17 cellular contexts compared by ENCODE assay signal in genomic region chr9:113707953-113708695, GRCh38.
DNase-seq lines count a peak whose midpoint lies in the region; ATAC-seq, FAIRE-seq and TF ChIP-seq lines count a peak whose summit lies in the region.
"Had no signal": no experiment of that assay in that cellular context is flagged by ENCODE, and none has a peak within 500 bp of the region (broad histone marks: within the 10 kb centered on the region; RNA-seq: fewer than 3 reads in every experiment).

No MANE protein-coding gene starts in this region.

- no peak overlapping the region for H3K14ac ChIP-seq in H1 (ENCODE audit: insufficient read length)

- no peaks in the 10 kb centered on the region for H3K36me3 ChIP-seq in H1 (ENCODE audit: control insufficient read depth in 2 of 4, insufficient read depth in 4 of 4, low read length in 3 of 4)
- H3K36me3 ChIP-seq in liver (ENCODE audit: control insufficient read depth in 4 of 4, insufficient read depth in 3 of 4, low read depth in 1 of 4, low read length in 3 of 4) = no peaks in the 10 kb centered on the region
- H3K36me3 ChIP-seq in thyroid gland = no peaks in the 10 kb centered on the region
- no peaks in the 10 kb centered on the region for H3K36me3 ChIP-seq in upper lobe of right lung

- no peak overlapping the region for H4K5ac ChIP-seq in H1 (ENCODE audit: insufficient read length, low read depth, low read length)

- intact Hi-C loops in thyroid gland (cut with DNase I) = no loop called here
- intact Hi-C loops in upper lobe of right lung (cut with DNase I) = no loop called here

- no peak overlapping the region for H3K56ac ChIP-seq in H1 (replicated peaks; ENCODE audit: insufficient read length, low read depth, low read length)

- TF ChIP-seq CTCF in H1 (IDR thresholded peaks at IDR 0.05; ENCODE audit: control extremely low read depth in 1 of 3, insufficient read depth in 1 of 3, low read depth in 1 of 3, low read length in 3 of 3) (no peak), liver (IDR thresholded peaks at IDR 0.05; ENCODE audit: low read depth, low read length, missing input control) (no peak), thyroid gland (IDR thresholded peaks at IDR 0.05) (no peak), upper lobe of right lung (IDR thresholded peaks at IDR 0.05) (no peak)

- peaks cover 5 to 7% of the 10 kb centered on the region in 2 experiments; a peak in 3 of 4 replicates for H3K9me3 ChIP-seq in H1 (ENCODE audit: insufficient read depth in 2 of 2, low read depth in 1 of 2, low read length in 1 of 2)
- H3K9me3 ChIP-seq in liver (ENCODE audit: control insufficient read depth in 4 of 4, low read length in 3 of 4) = no peaks in the 10 kb centered on the region
- H3K9me3 ChIP-seq in thyroid gland = no peaks in the 10 kb centered on the region
- no peaks in the 10 kb centered on the region for H3K9me3 ChIP-seq in upper lobe of right lung

- DNase-seq in NCI-H2029 (lab: John Stamatoyannopoulos, UW) = peak; percentile 4
- no peak for DNase-seq in NCI-H2029 treated with DMSO at 0.1 percent for 48 hours (lab: John Stamatoyannopoulos, UW)
- peak in 1 of 2 experiments; percentile 24 for DNase-seq in H1 (ENCODE audit: low read depth in 1 of 2, low spot score in 2 of 2)
- peak in 1 of 2 donors; percentile 15 for DNase-seq in thyroid gland
- no peak for DNase-seq in NCI-H510A treated with DMSO at 0.1 percent for 48 hours (lab: John Stamatoyannopoulos, UW)
- DNase-seq in upper lobe of right lung = no peak
- no peak for DNase-seq in NCI-H345 treated with DMSO at 0.1 percent for 48 hours (lab: John Stamatoyannopoulos, UW; ENCODE audit: unreplicated experiment)
- DNase-seq: 8988T; CD8-positive, alpha-beta T cell; DMS79 treated with DMSO at 0.1 percent for 48 hours; HCEC 1CT; NCI-H1417 treated with DMSO at 0.1 percent for 48 hours; NCI-H1930; NCI-H510A; NCI-H82; PC-9 had no signal

- POLR2A ChIA-PET in H1 (lab: Charles Lee; ENCODE audit: partially characterized antibody) = no interaction called here

- H3K27me3 ChIP-seq in H1 (replicated peaks in 1 of 4; ENCODE audit: control insufficient read depth in 3 of 4, extremely low read depth in 1 of 4, insufficient read depth in 3 of 4, low read length in 3 of 4) (peaks cover 0 to 3% (median 0%) of the 10 kb centered on the region in 4 experiments; a peak in 1 of 7 replicates), liver (ENCODE audit: control insufficient read depth in 4 of 4, insufficient read depth in 4 of 4, low read length in 3 of 4) (no peaks in the 10 kb centered on the region), thyroid gland (no peaks in the 10 kb centered on the region), upper lobe of right lung (no peaks in the 10 kb centered on the region)

- H2BK15ac ChIP-seq in H1 (ENCODE audit: low read length) = no peak overlapping the region

- no peaks in the 10 kb centered on the region for H3K79me1 ChIP-seq in H1 (ENCODE audit: low read depth, low read length)

- no peak overlapping the region for H4K91ac ChIP-seq in H1 (replicated peaks; ENCODE audit: insufficient read length, low read length)

- 83% methylated on average over 8 of the region's 8 CpGs; no CpG with 5 or more reads in 1 of the 2 experiments for WGBS in H1 (ENCODE audit: extremely low coverage in 1 of 2, insufficient coverage in 1 of 2, insufficient read length in 1 of 2, insufficient replicate concordance in 2 of 2, low coverage in 1 of 2, low lambda C conversion rate in 2 of 2, missing lambda C conversion rate in 1 of 2), 2 experiments
- 64% methylated on average over 8 of the region's 8 CpGs for WGBS in liver
- 81 to 82% methylated on average over 8 of the region's 8 CpGs for WGBS in thyroid gland, 2 donors

- no peak overlapping the region; the same call in 1 of the 2 replicates for H2AK5ac ChIP-seq in H1 (ENCODE audit: low read depth, low read length)

- no peak overlapping the region for H2BK5ac ChIP-seq in H1 (ENCODE audit: low read depth, low read length)

- H3K4me3 ChIP-seq in H1 (ENCODE audit: extremely low read depth in 1 of 4, insufficient read depth in 2 of 4, low read depth in 3 of 4, low read length in 4 of 4) (no peak overlapping the region), liver (ENCODE audit: low read depth in 1 of 3, low read length in 3 of 3) (no peak overlapping the region), thyroid gland (replicated peaks in 1 of 3) (no peak overlapping the region), upper lobe of right lung (no peak overlapping the region)
- H3K4me3 ChIP-seq: PC-9 had no signal

- no peaks in the 10 kb centered on the region for H4K20me1 ChIP-seq in H1 (replicated peaks in 1 of 2; ENCODE audit: control insufficient read depth in 1 of 2, insufficient read depth in 2 of 2, low read length in 2 of 2)

- no peak for TF ChIP-seq EP300 in H1 (IDR thresholded peaks at IDR 0.05; ENCODE audit: borderline replicate concordance in 1 of 2, low read depth in 2 of 2, low read length in 2 of 2)

- H3K9ac ChIP-seq in H1 (replicated peaks in 1 of 4; ENCODE audit: extremely low read depth in 1 of 4, low read depth in 3 of 4, low read length in 3 of 4) (no peak overlapping the region), liver (ENCODE audit: low read depth in 1 of 2, low read length in 2 of 2) (no peak overlapping the region)

- no peak overlapping the region for H3K4me2 ChIP-seq in H1 (ENCODE audit: insufficient read depth in 1 of 2, low read depth in 2 of 2, low read length in 2 of 2)
- H3K4me2 ChIP-seq: PC-9 had no signal

- TF ChIP-seq RAD21 in H1 (IDR thresholded peaks at IDR 0.05 in 1 of 2, conservative IDR thresholded peaks at IDR 0.05 in 1 of 2; ENCODE audit: low read depth in 2 of 2, low read length in 2 of 2) (no peak), liver (IDR thresholded peaks at IDR 0.05) (no peak)

- H3K79me2 ChIP-seq in H1 (ENCODE audit: control insufficient read depth in 1 of 2, insufficient read depth in 2 of 2, low read length in 2 of 2) = no peaks in the 10 kb centered on the region

- H3K23me2 ChIP-seq in H1 (ENCODE audit: low read depth, low read length) = no peaks in the 10 kb centered on the region

- no peak overlapping the region for H2BK120ac ChIP-seq in H1 (replicated peaks; ENCODE audit: low read depth, low read length)

- H4K8ac ChIP-seq in H1 (ENCODE audit: extremely low read depth, insufficient read depth, low read length) = no peak overlapping the region

- no peak overlapping the region for H3K23ac ChIP-seq in H1 (ENCODE audit: insufficient read length)

- no peak overlapping the region for H3K18ac ChIP-seq in H1 (ENCODE audit: extremely low read depth, low read length)

- H2AFZ ChIP-seq in H1 (ENCODE audit: low read length) = no peak overlapping the region
- H2AFZ ChIP-seq: PC-9 had no signal

- H3K4me1 ChIP-seq in H1 (replicated peaks in 1 of 4; ENCODE audit: control insufficient read depth in 3 of 4, insufficient read depth in 4 of 4, low read length in 3 of 4) (peaks cover 0 to 12% (median 7%) of the 10 kb centered on the region in 4 experiments; a peak in 6 of 7 replicates), liver (ENCODE audit: control insufficient read depth in 4 of 4, insufficient read depth in 4 of 4, low read length in 3 of 4) (peaks cover 9 to 52% (median 32%) of the 10 kb centered on the region in 4 donors), thyroid gland (peaks cover 20 to 35% of the 10 kb centered on the region in 2 donors), upper lobe of right lung (peaks cover 2% of the 10 kb centered on the region)

- no peak overlapping the region for H3K4ac ChIP-seq in H1 (replicated peaks; ENCODE audit: insufficient read length, low read depth, low read length)

- TF ChIP-seq POLR2A in H1 (IDR thresholded peaks at IDR 0.05; ENCODE audit: control extremely low read depth in 1 of 2, low read depth in 2 of 2, low read length in 2 of 2) (no peak), thyroid gland (IDR thresholded peaks at IDR 0.05) (no peak)

- CTCF ChIA-PET in H1 (lab: Charles Lee; ENCODE audit: partially characterized antibody) = interaction anchor here (0.9 to 2.7 kb wide), 2 partner anchors 53 to 252 kb away, joined by 3 to 6 read pairs; no protein-coding TSS in a partner anchor

- peak overlapping the region; percentile 45; the same call in 1 of the 2 replicates for H2BK12ac ChIP-seq in H1 (ENCODE audit: low read depth, low read length)

- H3K27ac ChIP-seq in H1 (ENCODE audit: low read depth, low read length) = no peak overlapping the region
- H3K27ac ChIP-seq in liver (ENCODE audit: low read depth in 1 of 2, low read length in 2 of 2) = peak overlapping the region; percentile 73 to 83
- H3K27ac ChIP-seq in thyroid gland = peak overlapping the region in 2 of 3 donors; percentile 2 to 52
- no peak overlapping the region for H3K27ac ChIP-seq in upper lobe of right lung
- H3K27ac ChIP-seq: PC-9 had no signal

- ATAC-seq in upper lobe of right lung = no peak
- ATAC-seq: CD8-positive, alpha-beta T cell had no signal

- FAIRE-seq in H1 (lab: Jason Lieb, UNC) = no peak

- 0 out of 2 replicates have a peak overlapping the region, but pooled peaks have one; percentile 36 for H2BK20ac ChIP-seq in H1 (ENCODE audit: low read length)

TF ChIP-seq in H1, 55 proteins besides CTCF, POLR2A, EP300 and RAD21:
- TF ChIP-seq SRF (IDR thresholded peaks at IDR 0.05; ENCODE audit: low read depth, low read length) (no peak), KDM1A (IDR thresholded peaks at IDR 0.05; ENCODE audit: borderline replicate concordance, low read length) (peak; percentile 52; the same call in 1 of the 2 replicates)

TF ChIP-seq in liver, 16 proteins besides CTCF, POLR2A, EP300 and RAD21:
- no peak for TF ChIP-seq JUND (IDR thresholded peaks at IDR 0.05)
- TF ChIP-seq RXRA (IDR thresholded peaks at IDR 0.05) = peak; percentile 40 to 50
- TF ChIP-seq YY1 (IDR thresholded peaks at IDR 0.05) = no peak
- TF ChIP-seq HNF4A (conservative IDR thresholded peaks at IDR 0.05) = peak in 1 of 2 donors; percentile 11
- no peak for TF ChIP-seq SP1 (IDR thresholded peaks at IDR 0.05)

Comparison
In these comparisons a context has a peak if more than half of its experiments do, and no peak if none do; other contexts are left out.
1. H3K27ac ChIP-seq: peak in liver (2 of 2) and thyroid gland (2 of 3); none in H1 (single experiment) and upper lobe of right lung (single experiment).